In the genomic region with DNA sequence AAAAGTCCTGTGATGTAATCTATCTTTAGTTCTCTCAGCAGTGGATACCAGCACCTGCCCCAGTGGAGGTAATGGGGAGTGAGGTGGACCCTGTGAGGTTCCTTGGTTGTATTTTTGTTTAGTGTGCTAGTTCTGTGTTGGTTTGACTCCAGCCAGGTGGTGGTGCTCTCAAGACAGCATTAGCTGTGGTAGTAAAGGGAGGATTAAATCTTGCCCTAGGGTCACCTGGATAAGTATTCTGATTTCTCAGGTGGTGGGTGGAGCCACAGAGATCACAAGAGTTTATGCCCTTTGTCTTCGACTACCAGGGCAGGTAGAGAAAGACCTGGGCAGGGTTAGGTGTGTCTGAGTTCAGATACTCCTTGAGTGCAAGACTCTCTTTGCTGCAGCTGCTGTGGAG, we compare ENCODE assay signal across 2 cellular contexts.
TF ChIP-seq lines count a peak whose summit lies in the region.

No MANE protein-coding gene starts in this region.

TF ChIP-seq in GM23338, 12 proteins besides CTCF, POLR2A, EP300 and RAD21 (continued from another document):
- TF ChIP-seq, protein P1, sequence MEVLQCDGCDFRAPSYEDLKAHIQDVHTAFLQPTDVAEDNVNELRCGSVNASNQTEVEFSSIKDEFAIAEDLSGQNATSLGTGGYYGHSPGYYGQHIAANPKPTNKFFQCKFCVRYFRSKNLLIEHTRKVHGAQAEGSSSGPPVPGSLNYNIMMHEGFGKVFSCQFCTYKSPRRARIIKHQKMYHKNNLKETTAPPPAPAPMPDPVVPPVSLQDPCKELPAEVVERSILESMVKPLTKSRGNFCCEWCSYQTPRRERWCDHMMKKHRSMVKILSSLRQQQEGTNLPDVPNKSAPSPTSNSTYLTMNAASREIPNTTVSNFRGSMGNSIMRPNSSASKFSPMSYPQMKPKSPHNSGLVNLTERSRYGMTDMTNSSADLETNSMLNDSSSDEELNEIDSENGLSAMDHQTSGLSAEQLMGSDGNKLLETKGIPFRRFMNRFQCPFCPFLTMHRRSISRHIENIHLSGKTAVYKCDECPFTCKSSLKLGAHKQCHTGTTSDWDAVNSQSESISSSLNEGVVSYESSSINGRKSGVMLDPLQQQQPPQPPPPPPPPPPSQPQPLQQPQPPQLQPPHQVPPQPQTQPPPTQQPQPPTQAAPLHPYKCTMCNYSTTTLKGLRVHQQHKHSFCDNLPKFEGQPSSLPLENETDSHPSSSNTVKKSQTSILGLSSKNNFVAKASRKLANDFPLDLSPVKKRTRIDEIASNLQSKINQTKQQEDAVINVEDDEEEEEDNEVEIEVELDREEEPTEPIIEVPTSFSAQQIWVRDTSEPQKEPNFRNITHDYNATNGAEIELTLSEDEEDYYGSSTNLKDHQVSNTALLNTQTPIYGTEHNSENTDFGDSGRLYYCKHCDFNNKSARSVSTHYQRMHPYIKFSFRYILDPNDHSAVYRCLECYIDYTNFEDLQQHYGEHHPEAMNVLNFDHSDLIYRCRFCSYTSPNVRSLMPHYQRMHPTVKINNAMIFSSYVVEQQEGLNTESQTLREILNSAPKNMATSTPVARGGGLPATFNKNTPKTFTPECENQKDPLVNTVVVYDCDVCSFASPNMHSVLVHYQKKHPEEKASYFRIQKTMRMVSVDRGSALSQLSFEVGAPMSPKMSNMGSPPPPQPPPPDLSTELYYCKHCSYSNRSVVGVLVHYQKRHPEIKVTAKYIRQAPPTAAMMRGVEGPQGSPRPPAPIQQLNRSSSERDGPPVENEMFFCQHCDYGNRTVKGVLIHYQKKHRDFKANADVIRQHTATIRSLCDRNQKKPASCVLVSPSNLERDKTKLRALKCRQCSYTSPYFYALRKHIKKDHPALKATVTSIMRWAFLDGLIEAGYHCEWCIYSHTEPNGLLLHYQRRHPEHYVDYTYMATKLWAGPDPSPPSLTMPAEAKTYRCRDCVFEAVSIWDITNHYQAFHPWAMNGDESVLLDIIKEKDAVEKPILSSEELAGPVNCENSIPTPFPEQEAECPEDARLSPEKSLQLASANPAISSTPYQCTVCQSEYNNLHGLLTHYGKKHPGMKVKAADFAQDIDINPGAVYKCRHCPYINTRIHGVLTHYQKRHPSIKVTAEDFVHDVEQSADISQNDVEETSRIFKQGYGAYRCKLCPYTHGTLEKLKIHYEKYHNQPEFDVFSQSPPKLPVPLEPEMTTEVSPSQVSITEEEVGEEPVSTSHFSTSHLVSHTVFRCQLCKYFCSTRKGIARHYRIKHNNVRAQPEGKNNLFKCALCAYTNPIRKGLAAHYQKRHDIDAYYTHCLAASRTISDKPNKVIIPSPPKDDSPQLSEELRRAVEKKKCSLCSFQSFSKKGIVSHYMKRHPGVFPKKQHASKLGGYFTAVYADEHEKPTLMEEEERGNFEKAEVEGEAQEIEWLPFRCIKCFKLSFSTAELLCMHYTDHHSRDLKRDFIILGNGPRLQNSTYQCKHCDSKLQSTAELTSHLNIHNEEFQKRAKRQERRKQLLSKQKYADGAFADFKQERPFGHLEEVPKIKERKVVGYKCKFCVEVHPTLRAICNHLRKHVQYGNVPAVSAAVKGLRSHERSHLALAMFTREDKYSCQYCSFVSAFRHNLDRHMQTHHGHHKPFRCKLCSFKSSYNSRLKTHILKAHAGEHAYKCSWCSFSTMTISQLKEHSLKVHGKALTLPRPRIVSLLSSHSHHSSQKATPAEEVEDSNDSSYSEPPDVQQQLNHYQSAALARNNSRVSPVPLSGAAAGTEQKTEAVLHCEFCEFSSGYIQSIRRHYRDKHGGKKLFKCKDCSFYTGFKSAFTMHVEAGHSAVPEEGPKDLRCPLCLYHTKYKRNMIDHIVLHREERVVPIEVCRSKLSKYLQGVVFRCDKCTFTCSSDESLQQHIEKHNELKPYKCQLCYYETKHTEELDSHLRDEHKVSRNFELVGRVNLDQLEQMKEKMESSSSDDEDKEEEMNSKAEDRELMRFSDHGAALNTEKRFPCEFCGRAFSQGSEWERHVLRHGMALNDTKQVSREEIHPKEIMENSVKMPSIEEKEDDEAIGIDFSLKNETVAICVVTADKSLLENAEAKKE (CRISPR knock-in tag; IDR thresholded peaks at IDR 0.05) = no peak
- TF ChIP-seq POLR2AphosphoS5 (IDR thresholded peaks at IDR 0.05; ENCODE audit: low read depth) (no peak), CREB1 (CRISPR knock-in tag; IDR thresholded peaks at IDR 0.05; ENCODE audit: low read depth) (no peak), JUNB (IDR thresholded peaks at IDR 0.05; ENCODE audit: unreplicated experiment) (no peak), EZH2phosphoT487 (IDR thresholded peaks at IDR 0.05; ENCODE audit: unreplicated experiment) (no peak), STAT1 (IDR thresholded peaks at IDR 0.05; ENCODE audit: unreplicated experiment) (no peak)
- TF ChIP-seq, protein P2, sequence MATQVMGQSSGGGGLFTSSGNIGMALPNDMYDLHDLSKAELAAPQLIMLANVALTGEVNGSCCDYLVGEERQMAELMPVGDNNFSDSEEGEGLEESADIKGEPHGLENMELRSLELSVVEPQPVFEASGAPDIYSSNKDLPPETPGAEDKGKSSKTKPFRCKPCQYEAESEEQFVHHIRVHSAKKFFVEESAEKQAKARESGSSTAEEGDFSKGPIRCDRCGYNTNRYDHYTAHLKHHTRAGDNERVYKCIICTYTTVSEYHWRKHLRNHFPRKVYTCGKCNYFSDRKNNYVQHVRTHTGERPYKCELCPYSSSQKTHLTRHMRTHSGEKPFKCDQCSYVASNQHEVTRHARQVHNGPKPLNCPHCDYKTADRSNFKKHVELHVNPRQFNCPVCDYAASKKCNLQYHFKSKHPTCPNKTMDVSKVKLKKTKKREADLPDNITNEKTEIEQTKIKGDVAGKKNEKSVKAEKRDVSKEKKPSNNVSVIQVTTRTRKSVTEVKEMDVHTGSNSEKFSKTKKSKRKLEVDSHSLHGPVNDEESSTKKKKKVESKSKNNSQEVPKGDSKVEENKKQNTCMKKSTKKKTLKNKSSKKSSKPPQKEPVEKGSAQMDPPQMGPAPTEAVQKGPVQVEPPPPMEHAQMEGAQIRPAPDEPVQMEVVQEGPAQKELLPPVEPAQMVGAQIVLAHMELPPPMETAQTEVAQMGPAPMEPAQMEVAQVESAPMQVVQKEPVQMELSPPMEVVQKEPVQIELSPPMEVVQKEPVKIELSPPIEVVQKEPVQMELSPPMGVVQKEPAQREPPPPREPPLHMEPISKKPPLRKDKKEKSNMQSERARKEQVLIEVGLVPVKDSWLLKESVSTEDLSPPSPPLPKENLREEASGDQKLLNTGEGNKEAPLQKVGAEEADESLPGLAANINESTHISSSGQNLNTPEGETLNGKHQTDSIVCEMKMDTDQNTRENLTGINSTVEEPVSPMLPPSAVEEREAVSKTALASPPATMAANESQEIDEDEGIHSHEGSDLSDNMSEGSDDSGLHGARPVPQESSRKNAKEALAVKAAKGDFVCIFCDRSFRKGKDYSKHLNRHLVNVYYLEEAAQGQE (IDR thresholded peaks at IDR 0.05; ENCODE audit: unreplicated experiment) = no peak
- TF ChIP-seq, protein P3, sequence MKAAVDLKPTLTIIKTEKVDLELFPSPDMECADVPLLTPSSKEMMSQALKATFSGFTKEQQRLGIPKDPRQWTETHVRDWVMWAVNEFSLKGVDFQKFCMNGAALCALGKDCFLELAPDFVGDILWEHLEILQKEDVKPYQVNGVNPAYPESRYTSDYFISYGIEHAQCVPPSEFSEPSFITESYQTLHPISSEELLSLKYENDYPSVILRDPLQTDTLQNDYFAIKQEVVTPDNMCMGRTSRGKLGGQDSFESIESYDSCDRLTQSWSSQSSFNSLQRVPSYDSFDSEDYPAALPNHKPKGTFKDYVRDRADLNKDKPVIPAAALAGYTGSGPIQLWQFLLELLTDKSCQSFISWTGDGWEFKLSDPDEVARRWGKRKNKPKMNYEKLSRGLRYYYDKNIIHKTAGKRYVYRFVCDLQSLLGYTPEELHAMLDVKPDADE (IDR thresholded peaks at IDR 0.05) = no peak

TF ChIP-seq in WTC11, 78 proteins besides CTCF, POLR2A, EP300 and RAD21 (continued from another document):
- TF ChIP-seq, protein P4, sequence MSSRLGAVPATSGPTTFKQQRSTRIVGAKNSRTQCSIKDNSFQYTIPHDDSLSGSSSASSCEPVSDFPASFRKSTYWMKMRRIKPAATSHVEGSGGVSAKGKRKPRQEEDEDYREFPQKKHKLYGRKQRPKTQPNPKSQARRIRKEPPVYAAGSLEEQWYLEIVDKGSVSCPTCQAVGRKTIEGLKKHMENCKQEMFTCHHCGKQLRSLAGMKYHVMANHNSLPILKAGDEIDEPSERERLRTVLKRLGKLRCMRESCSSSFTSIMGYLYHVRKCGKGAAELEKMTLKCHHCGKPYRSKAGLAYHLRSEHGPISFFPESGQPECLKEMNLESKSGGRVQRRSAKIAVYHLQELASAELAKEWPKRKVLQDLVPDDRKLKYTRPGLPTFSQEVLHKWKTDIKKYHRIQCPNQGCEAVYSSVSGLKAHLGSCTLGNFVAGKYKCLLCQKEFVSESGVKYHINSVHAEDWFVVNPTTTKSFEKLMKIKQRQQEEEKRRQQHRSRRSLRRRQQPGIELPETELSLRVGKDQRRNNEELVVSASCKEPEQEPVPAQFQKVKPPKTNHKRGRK (CRISPR knock-in tag; IDR thresholded peaks at IDR 0.05; ENCODE audit: borderline replicate concordance) = no peak
- TF ChIP-seq, protein P5, sequence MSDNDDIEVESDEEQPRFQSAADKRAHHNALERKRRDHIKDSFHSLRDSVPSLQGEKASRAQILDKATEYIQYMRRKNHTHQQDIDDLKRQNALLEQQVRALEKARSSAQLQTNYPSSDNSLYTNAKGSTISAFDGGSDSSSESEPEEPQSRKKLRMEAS (CRISPR knock-in tag; IDR thresholded peaks at IDR 0.05) = no peak
- no peak for TF ChIP-seq ZNF138 (CRISPR knock-in tag; conservative IDR thresholded peaks at IDR 0.05)
- TF ChIP-seq ZNF423 (CRISPR knock-in tag; IDR thresholded peaks at IDR 0.05) = no peak
- no peak for TF ChIP-seq FOXJ3 (CRISPR knock-in tag; IDR thresholded peaks at IDR 0.05; ENCODE audit: borderline replicate concordance)
- TF ChIP-seq, protein P6, sequence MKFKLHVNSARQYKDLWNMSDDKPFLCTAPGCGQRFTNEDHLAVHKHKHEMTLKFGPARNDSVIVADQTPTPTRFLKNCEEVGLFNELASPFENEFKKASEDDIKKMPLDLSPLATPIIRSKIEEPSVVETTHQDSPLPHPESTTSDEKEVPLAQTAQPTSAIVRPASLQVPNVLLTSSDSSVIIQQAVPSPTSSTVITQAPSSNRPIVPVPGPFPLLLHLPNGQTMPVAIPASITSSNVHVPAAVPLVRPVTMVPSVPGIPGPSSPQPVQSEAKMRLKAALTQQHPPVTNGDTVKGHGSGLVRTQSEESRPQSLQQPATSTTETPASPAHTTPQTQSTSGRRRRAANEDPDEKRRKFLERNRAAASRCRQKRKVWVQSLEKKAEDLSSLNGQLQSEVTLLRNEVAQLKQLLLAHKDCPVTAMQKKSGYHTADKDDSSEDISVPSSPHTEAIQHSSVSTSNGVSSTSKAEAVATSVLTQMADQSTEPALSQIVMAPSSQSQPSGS (CRISPR knock-in tag; IDR thresholded peaks at IDR 0.05; ENCODE audit: borderline replicate concordance, low read depth) = no peak
- TF ChIP-seq TP53 (CRISPR knock-in tag; IDR thresholded peaks at IDR 0.05) = no peak
- TF ChIP-seq ETV6 (CRISPR knock-in tag; IDR thresholded peaks at IDR 0.05) = no peak
TF ChIP-seq in WTC11: peak in this region for 0.
